ENCODE assay signal across 24 cellular contexts in genomic region chr18:34600874-34601273, GRCh38.
"Had no signal": no experiment of that assay in that cellular context is flagged by ENCODE, and none has a peak within 500 bp of the region (broad histone marks: within the 10 kb centered on the region; RNA-seq: fewer than 3 reads in every experiment).

No MANE protein-coding gene starts in this region.

- H3K27me3 ChIP-seq: hepatocyte, pancreas, right lobe of liver, stomach, testis, tibial artery, upper lobe of right lung had no signal

- DNase-seq: islet precursor cell; lower lobe of right lung; mesenchymal stem cell; naive thymus-derived CD8-positive, alpha-beta T cell; nucleus accumbens; pancreas; posterior cingulate gyrus; right lobe of liver; stimulated activated CD4-positive, alpha-beta T cell treated with anti-CD3 and anti-CD28 coated beads, Interleukin-12 subunit alpha, Interleukin-12 subunit beta, amount 100 ng/mL, for 4 hours; stimulated activated CD4-positive, alpha-beta T cell treated with anti-CD3 and anti-CD28 coated beads, Interleukin-15, amount 100 ng/mL, for 24 hours; stimulated activated CD4-positive, alpha-beta T cell treated with anti-CD3 and anti-CD28 coated beads, Interleukin-2, amount 100 ng/mL, for 24 hours; stimulated activated CD4-positive, alpha-beta T cell treated with anti-CD3 and anti-CD28 coated beads, Interleukin-4, amount 100 ng/mL, for 1 hour; stimulated activated naive B cell treated with anti-CD40 and anti-IgM and Interleukin-4, amounts not matched to agents 10 μg/mL and 1 μg/mL and 100 μg/mL, for 72 hours; stimulated activated naive CD8-positive, alpha-beta T cell treated with anti-CD3 and anti-CD28 coated beads, Interleukin-15, Interleukin-2, amounts not matched to agents 100 U/mL and 50 U/mL, for 24 hours; stomach; testis; tibial artery; trophoblast cell; upper lobe of right lung had no signal

- H2AFZ ChIP-seq: hepatocyte had no signal

- ATAC-seq: left lobe of liver; lower lobe of right lung; naive thymus-derived CD8-positive, alpha-beta T cell; right lobe of liver; stimulated activated naive B cell treated with anti-CD40 and anti-IgM and Interleukin-4, amounts not matched to agents 10 μg/mL and 1 μg/mL and 100 μg/mL, for 72 hours; stimulated activated naive CD8-positive, alpha-beta T cell treated with anti-CD3 and anti-CD28 coated beads, Interleukin-15, Interleukin-2, amounts not matched to agents 100 U/mL and 50 U/mL, for 24 hours; upper lobe of right lung had no signal

- H3K27ac ChIP-seq: hepatocyte, lower lobe of right lung, pancreas, prostate gland, right lobe of liver, skin epidermis, stomach, testis, upper lobe of right lung had no signal

- H3K4me2 ChIP-seq: hepatocyte had no signal

- H3K36me3 ChIP-seq: lower lobe of right lung, pancreas, prostate gland, right lobe of liver, stomach, tibial artery, upper lobe of right lung had no signal

- FAIRE-seq: urothelium cell line had no signal

- H3K79me2 ChIP-seq: hepatocyte had no signal

- H3K4me3 ChIP-seq: hepatocyte, lower lobe of right lung, pancreas, prostate gland, right lobe of liver, skin epidermis, stomach, testis, tibial artery, upper lobe of right lung had no signal

- H3K9me3 ChIP-seq: lower lobe of right lung, pancreas, prostate gland, right lobe of liver, stomach, testis, tibial artery, upper lobe of right lung had no signal

- H3K4me1 ChIP-seq: lower lobe of right lung, prostate gland, right lobe of liver, testis, upper lobe of right lung had no signal
